ENCODE assay signal across 8 cellular contexts in the genomic region with DNA sequence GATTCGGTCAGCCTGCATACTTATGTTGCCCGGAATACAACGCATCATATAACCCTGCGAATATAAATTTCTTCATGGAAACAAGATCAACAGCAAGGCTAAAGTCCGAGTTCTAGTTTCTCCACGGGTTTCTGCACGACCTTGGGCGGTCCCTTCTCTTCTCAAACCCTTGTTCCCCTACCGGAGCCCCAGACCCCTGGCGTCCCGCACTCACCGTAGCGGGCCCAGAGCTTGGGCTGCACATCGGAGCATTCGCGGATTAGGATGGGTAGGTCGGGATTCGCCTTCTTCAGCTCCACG. TPM values are rescaled to one million over a fixed set of nuclear protein-coding genes. Genes with fewer than 3 reads are reported as not detected.
DNase-seq lines count a peak whose midpoint lies in the region; ATAC-seq and TF ChIP-seq lines count a peak whose summit lies in the region.

No MANE protein-coding gene starts in this region.

- H3K36me3 Mint-ChIP-seq in Calu3 (ENCODE audit: insufficient read depth, unreplicated experiment) (peaks cover 71% of the 10 kb centered on the region), neural crest cell (ENCODE audit: low read depth) (peaks cover 10% of the 10 kb centered on the region)

- H3K4me1 Mint-ChIP-seq in Calu3 (ENCODE audit: low read depth, unreplicated experiment), result peaks cover 10% of the 10 kb centered on the region
- peaks cover 27% of the 10 kb centered on the region for H3K4me1 Mint-ChIP-seq in neural crest cell

- no peak for TF ChIP-seq CTCF in Calu3 (IDR thresholded peaks at IDR 0.05; ENCODE audit: unreplicated experiment)
- TF ChIP-seq CTCF in neural crest cell (conservative IDR thresholded peaks at IDR 0.05), result no peak

- no peaks in the 10 kb centered on the region for H3K9me3 ChIP-seq in MG63
- H3K9me3 ChIP-seq in effector memory CD4-positive, alpha-beta T cell (ENCODE audit: control insufficient read depth, low read length), result no peaks in the 10 kb centered on the region

- H3K9me3 Mint-ChIP-seq in Calu3 (ENCODE audit: low read depth, unreplicated experiment) (no peaks in the 10 kb centered on the region), neural crest cell (no peaks in the 10 kb centered on the region)

- no peaks in the 10 kb centered on the region for H3K27me3 ChIP-seq in MG63
- no peaks in the 10 kb centered on the region for H3K27me3 ChIP-seq in effector memory CD4-positive, alpha-beta T cell (replicated peaks; ENCODE audit: control insufficient read depth, insufficient read depth, low read length, poor library complexity, severe bottlenecking)

- no peak for DNase-seq in Calu3
- no peak for DNase-seq in MG63
- DNase-seq in effector memory CD4-positive, alpha-beta T cell, result no peak
- no peak for DNase-seq in neural crest cell (ENCODE audit: low read depth, low spot score)
- no peak for DNase-seq in inferior parietal cortex (ENCODE audit: extremely low spot score)
- DNase-seq in NCI-H2081 treated with DMSO at 0.1 percent for 48 hours (lab: John Stamatoyannopoulos, UW), result no peak
- DNase-seq in GM19238 (ENCODE audit: insufficient read length, low spot score), result no peak

- no TSS peak for BruUV-seq in Calu3 (replicated peaks; lab: Mats Ljungman, UMichigan)

- ATAC-seq in HG02759 (IDR thresholded peaks at IDR 0.05; ENCODE audit: unreplicated experiment), result no peak

- H3K4me1 ChIP-seq in effector memory CD4-positive, alpha-beta T cell (ENCODE audit: control insufficient read depth, insufficient read depth, low read length, poor library complexity, severe bottlenecking), result peaks cover 13% of the 10 kb centered on the region

- intact Hi-C loops in Calu3 (cut with micrococcal nuclease; ENCODE audit: unreplicated experiment), result no loop called here

- H3K27me3 Mint-ChIP-seq in Calu3 (ENCODE audit: unreplicated experiment), result no peaks in the 10 kb centered on the region
- no peaks in the 10 kb centered on the region for H3K27me3 Mint-ChIP-seq in neural crest cell (ENCODE audit: low read depth)

- CTCF ChIA-PET in Calu3 (lab: Charles Lee), result interaction anchor here (0.6 to 1.7 kb wide), 10 partner anchors 8 to 274 kb away, joined by 3 to 12 read pairs (median 4); a partner anchor contains a TSS

- peaks cover 84% of the 10 kb centered on the region for H3K36me3 ChIP-seq in MG63
- H3K36me3 ChIP-seq in effector memory CD4-positive, alpha-beta T cell (ENCODE audit: control insufficient read depth, insufficient read depth, low read length), result peaks cover 51% of the 10 kb centered on the region

- H3K27ac ChIP-seq in effector memory CD4-positive, alpha-beta T cell (ENCODE audit: insufficient read depth, low read length, poor library complexity, severe bottlenecking), result peak overlapping the region; percentile 96

- H3K27ac Mint-ChIP-seq in Calu3 (ENCODE audit: unreplicated experiment) (peak overlapping the region; percentile 89), neural crest cell (ENCODE audit: unreplicated experiment) (no peak overlapping the region)

- H3K4me3 Mint-ChIP-seq in Calu3 (ENCODE audit: low read depth, unreplicated experiment), result peak overlapping the region; percentile 91
- peak overlapping the region; percentile 92 for H3K4me3 Mint-ChIP-seq in neural crest cell

- peak overlapping the region; percentile 86 for H3K4me3 ChIP-seq in MG63
- peak overlapping the region; percentile 86 for H3K4me3 ChIP-seq in effector memory CD4-positive, alpha-beta T cell (ENCODE audit: insufficient read depth, low read depth, low read length, poor library complexity, severe bottlenecking)

RNA-seq across cellular contexts. Expression of a gene that starts 0.4 kb away (rescaled TPM):
- total RNA-seq in Calu3 (2022) (71.3 and 71.4 TPM in 2 replicates), neural crest cell (62.7 and 69.7 TPM in 2 replicates)
- total RNA-seq in MG63 (2014; rRNA removed; shearing (Covaris generic); ENCODE audit: low replicate concordance), result 86.0 and 94.5 TPM in 2 replicates

RNA-seq across cellular contexts. Expression of a gene that starts 0.6 kb away (rescaled TPM):
- total RNA-seq in Calu3 (2022) (115 and 130 TPM in 2 replicates), neural crest cell (80.0 and 87.3 TPM in 2 replicates)
- total RNA-seq in MG63 (2014; rRNA removed; shearing (Covaris generic); ENCODE audit: low replicate concordance), result 53.6 and 96.7 TPM in 2 replicates

RNA-seq across cellular contexts. Expression of a gene that starts 7.7 kb away (rescaled TPM):
- total RNA-seq in Calu3 (2022) (28.5 and 30.9 TPM in 2 replicates), neural crest cell (25.2 and 27.4 TPM in 2 replicates)
- 5.5 and 10.7 TPM in 2 replicates for total RNA-seq in MG63 (2014; rRNA removed; shearing (Covaris generic); ENCODE audit: low replicate concordance)

RNA-seq across cellular contexts. Expression of a gene that starts 14.0 kb away (rescaled TPM):
- 0.73 and 1.1 TPM in 2 replicates for total RNA-seq in Calu3 (2022)
- 0.49 and 2.6 TPM in 2 replicates for total RNA-seq in MG63 (2014; rRNA removed; shearing (Covaris generic); ENCODE audit: low replicate concordance)
- 0.28 and 0.55 TPM in 2 replicates for total RNA-seq in neural crest cell

RNA-seq across cellular contexts. Expression of a gene that starts 17.7 kb away (rescaled TPM):
- total RNA-seq in Calu3 (2022) (54.2 and 59.8 TPM in 2 replicates), neural crest cell (23.6 and 24.0 TPM in 2 replicates)
- total RNA-seq in MG63 (2014; rRNA removed; shearing (Covaris generic); ENCODE audit: low replicate concordance), result 28.8 and 38.9 TPM in 2 replicates
